8 cellular contexts compared by ENCODE assay signal in the genomic region with DNA sequence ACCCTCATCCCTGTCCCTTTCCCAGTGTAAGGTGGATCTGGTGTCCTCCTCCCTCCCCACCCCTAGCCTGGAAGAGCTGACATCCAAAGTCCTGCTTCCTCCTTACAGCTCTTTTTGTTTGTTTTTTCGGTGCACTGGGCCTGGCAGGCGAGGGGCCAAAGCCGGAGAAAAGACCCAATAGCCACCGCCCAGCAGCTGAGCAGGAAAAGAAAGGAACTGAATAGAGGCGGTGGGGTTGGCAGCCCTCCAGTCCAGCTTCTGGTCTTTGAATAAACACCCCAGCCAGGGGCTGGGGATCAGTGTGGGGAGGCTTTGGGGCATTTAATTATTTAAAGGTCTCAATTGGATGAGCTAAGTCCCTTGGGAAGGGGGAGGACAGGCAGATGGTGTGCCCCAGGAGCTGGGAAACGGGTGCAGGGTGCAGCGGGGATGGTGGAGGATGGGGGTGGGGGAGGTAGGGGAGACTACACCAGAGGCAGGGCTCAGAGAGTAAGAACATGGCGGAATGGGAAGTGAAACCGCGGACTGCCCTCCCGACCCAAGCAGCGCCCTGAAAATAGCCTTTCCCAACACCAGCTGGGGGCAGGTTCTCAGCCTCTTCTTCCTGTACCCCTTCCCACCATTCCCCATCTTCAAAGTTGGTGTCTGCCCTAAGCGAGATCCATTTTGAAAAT. TPM values are rescaled to one million over a fixed set of nuclear protein-coding genes. Genes with fewer than 3 reads are reported as not detected.
DNase-seq lines count a peak whose midpoint lies in the region; ATAC-seq and TF ChIP-seq lines count a peak whose summit lies in the region.

No MANE protein-coding gene starts in this region.

- BruUV-seq in A673 (replicated peaks; lab: Mats Ljungman, UMichigan) = no TSS peak

- peak overlapping the region; percentile 71 for H3K4me3 Mint-ChIP-seq in activated naive CD8-positive, alpha-beta T cell treated with anti-CD3 and anti-CD28 coated beads, Interleukin-2, amount 10 ng/mL, durations not matched to agents 7 days and 5 days
- H3K4me3 Mint-ChIP-seq in type B pancreatic cell = peak overlapping the region; percentile 39

- ATAC-seq in activated naive CD8-positive, alpha-beta T cell treated with anti-CD3 and anti-CD28 coated beads, Interleukin-2, amount 10 ng/mL, durations not matched to agents 7 days and 5 days (ENCODE audit: low read depth) = no peak
- ATAC-seq in lower lobe of right lung = no peak

- peaks cover 65% of the 10 kb centered on the region for H3K4me1 Mint-ChIP-seq in activated naive CD8-positive, alpha-beta T cell treated with anti-CD3 and anti-CD28 coated beads, Interleukin-2, amount 10 ng/mL, durations not matched to agents 7 days and 5 days
- H3K4me1 Mint-ChIP-seq in type B pancreatic cell (ENCODE audit: unreplicated experiment) = peaks cover 63% of the 10 kb centered on the region

- TF ChIP-seq CTCF in lower lobe of right lung (IDR thresholded peaks at IDR 0.05) (no peak), type B pancreatic cell (conservative IDR thresholded peaks at IDR 0.05) (no peak), A673 (conservative IDR thresholded peaks at IDR 0.05; ENCODE audit: low read depth, low read length) (no peak)

- H3K36me3 Mint-ChIP-seq in activated naive CD8-positive, alpha-beta T cell treated with anti-CD3 and anti-CD28 coated beads, Interleukin-2, amount 10 ng/mL, durations not matched to agents 7 days and 5 days = no peaks in the 10 kb centered on the region
- H3K36me3 Mint-ChIP-seq in type B pancreatic cell = no peaks in the 10 kb centered on the region

- H3K27me3 Mint-ChIP-seq in activated naive CD8-positive, alpha-beta T cell treated with anti-CD3 and anti-CD28 coated beads, Interleukin-2, amount 10 ng/mL, durations not matched to agents 7 days and 5 days = peaks cover 3% of the 10 kb centered on the region
- peaks cover 3% of the 10 kb centered on the region for H3K27me3 Mint-ChIP-seq in type B pancreatic cell

- H3K36me3 ChIP-seq in lower lobe of right lung (no peaks in the 10 kb centered on the region), A673 (ENCODE audit: insufficient read depth, low read length, poor library complexity, severe bottlenecking) (no peaks in the 10 kb centered on the region)

- DNase-seq in DMS79 treated with DMSO at 0.1 percent for 48 hours (lab: John Stamatoyannopoulos, UW) = peak; percentile 84
- DNase-seq in NCI-H146 treated with DMSO at 0.1 percent for 48 hours (lab: John Stamatoyannopoulos, UW; ENCODE audit: unreplicated experiment) = peak; percentile 63
- DNase-seq in activated naive CD8-positive, alpha-beta T cell treated with anti-CD3 and anti-CD28 coated beads, Interleukin-2, amount 10 ng/mL, durations not matched to agents 7 days and 5 days = no peak
- DNase-seq in lower lobe of right lung = peak; percentile 74
- DNase-seq in type B pancreatic cell (ENCODE audit: extremely low spot score, unreplicated experiment) = no peak
- no peak for DNase-seq in HK-2 (ENCODE audit: unreplicated experiment)
- no peak for DNase-seq in A172 (ENCODE audit: low spot score)
- DNase-seq in A673 (ENCODE audit: low spot score) = no peak

- H3K4me3 ChIP-seq in lower lobe of right lung (no peak overlapping the region), A673 (ENCODE audit: low read depth, low read length, poor library complexity, severe bottlenecking) (no peak overlapping the region)

- no peaks in the 10 kb centered on the region for H3K9me3 Mint-ChIP-seq in activated naive CD8-positive, alpha-beta T cell treated with anti-CD3 and anti-CD28 coated beads, Interleukin-2, amount 10 ng/mL, durations not matched to agents 7 days and 5 days
- H3K9me3 Mint-ChIP-seq in type B pancreatic cell = no peaks in the 10 kb centered on the region

- no peaks in the 10 kb centered on the region for H3K9me3 ChIP-seq in lower lobe of right lung
- no peaks in the 10 kb centered on the region for H3K9me3 ChIP-seq in A673 (ENCODE audit: low read depth, low read length, poor library complexity, severe bottlenecking)

- intact Hi-C loops in lower lobe of right lung (cut with DNase I) = no loop called here
- intact Hi-C loops in A673 (cut with micrococcal nuclease; ENCODE audit: unreplicated experiment) = no loop called here

- peak overlapping the region; percentile 74 for H3K27ac Mint-ChIP-seq in activated naive CD8-positive, alpha-beta T cell treated with anti-CD3 and anti-CD28 coated beads, Interleukin-2, amount 10 ng/mL, durations not matched to agents 7 days and 5 days
- peak overlapping the region; percentile 99 for H3K27ac Mint-ChIP-seq in type B pancreatic cell

- H3K27ac ChIP-seq in lower lobe of right lung = peak overlapping the region; percentile 97
- no peak overlapping the region for H3K27ac ChIP-seq in A673 (ENCODE audit: low read depth, low read length, poor library complexity, severe bottlenecking)

- CTCF ChIA-PET in A673 (lab: Charles Lee) = no interaction called here

- H3K4me1 ChIP-seq in lower lobe of right lung (peaks cover 74% of the 10 kb centered on the region), A673 (ENCODE audit: insufficient read depth, low read length, poor library complexity, severe bottlenecking) (peaks cover 48% of the 10 kb centered on the region)

- H3K27me3 ChIP-seq in lower lobe of right lung (ENCODE audit: low read depth) (no peaks in the 10 kb centered on the region), A673 (replicated peaks; ENCODE audit: insufficient read depth, low read depth, low read length, poor library complexity) (no peaks in the 10 kb centered on the region)

- POLR2A ChIA-PET in activated naive CD8-positive, alpha-beta T cell treated with anti-CD3 and anti-CD28 coated beads, Interleukin-2, amount 10 ng/mL, durations not matched to agents 7 days and 5 days (lab: Charles Lee) = interaction anchor here (0.8 to 10.1 kb wide), 10 partner anchors 12 to 541 kb away, joined by 3 to 309 read pairs (median 3); partner anchors contain the start of genes BTG2 and LAX1
- POLR2A ChIA-PET in A673 (lab: Charles Lee; ENCODE audit: low non-redundant PET) = no interaction called here

RNA-seq across cellular contexts. Expression of gene BTG2, which starts 20.2 kb away (rescaled TPM):
- total RNA-seq in activated naive CD8-positive, alpha-beta T cell treated with anti-CD3 and anti-CD28 coated beads, Interleukin-2, amount 10 ng/mL, durations not matched to agents 7 days and 5 days = 10 to 100 TPM; 90.3 to 99.8 TPM
- total RNA-seq in lower lobe of right lung (96.7 TPM), type B pancreatic cell (ENCODE audit: low replicate concordance) (49.8 and 147 TPM in 2 replicates), A673 (2021) (8.5 and 9.3 TPM in 2 replicates)
- total RNA-seq in A172 (2014; rRNA removed; shearing (Covaris generic)) = 11.3 and 13.2 TPM in 2 replicates

RNA-seq across cellular contexts. Expression of gene FMOD, which starts 25.4 kb away (rescaled TPM):
- not detected for total RNA-seq in activated naive CD8-positive, alpha-beta T cell treated with anti-CD3 and anti-CD28 coated beads, Interleukin-2, amount 10 ng/mL, durations not matched to agents 7 days and 5 days
- 28.9 TPM for total RNA-seq in lower lobe of right lung
- total RNA-seq in type B pancreatic cell (ENCODE audit: low replicate concordance) = 3.9 and 8.3 TPM in 2 replicates
- not detected in 2 replicates for total RNA-seq in A172 (2014; rRNA removed; shearing (Covaris generic))
- total RNA-seq in A673 (2021) = 0.35 and 0.69 TPM in 2 replicates

Comparison
In these comparisons a context has a peak if more than half of its experiments do, and no peak if none do; other contexts are left out.
1. DNase-seq: peak in DMS79 treated with DMSO at 0.1 percent for 48 hours (single experiment), NCI-H146 treated with DMSO at 0.1 percent for 48 hours (single experiment) and lower lobe of right lung (single experiment); none in activated naive CD8-positive, alpha-beta T cell treated with anti-CD3 and anti-CD28 coated beads, Interleukin-2, amount 10 ng/mL, durations not matched to agents 7 days and 5 days (single experiment), type B pancreatic cell (single experiment), HK-2 (single experiment), A172 (single experiment) and A673 (single experiment).